Comparison of ENCODE assay signal across 20 cellular contexts in genomic region chr3:186502942-186503712, GRCh38. TPM values are rescaled to one million over a fixed set of nuclear protein-coding genes. Genes with fewer than 3 reads are reported as not detected.
DNase-seq lines count a peak whose midpoint lies in the region; ATAC-seq lines count a peak whose summit lies in the region.
"Had no signal": no experiment of that assay in that cellular context is flagged by ENCODE, and none has a peak within 500 bp of the region (broad histone marks: within the 10 kb centered on the region; RNA-seq: fewer than 3 reads in every experiment).

No MANE protein-coding gene starts in this region.

- CTCF ChIA-PET in CD4-positive, alpha-beta memory T cell (lab: Charles Lee; ENCODE audit: partially characterized antibody) = interaction anchor here (0.9 kb wide), 2 partner anchors 16 to 40 kb away, joined by 3 to 4 read pairs; no protein-coding TSS in a partner anchor
- CTCF ChIA-PET in naive thymus-derived CD4-positive, alpha-beta T cell (lab: Charles Lee) = interaction anchor here (0.8 kb wide), 1 partner anchor 13 kb away, joined by 4 read pairs; no protein-coding TSS in a partner anchor

- peaks cover 13% of the 10 kb centered on the region for H3K27me3 Mint-ChIP-seq in T-helper 1 cell treated with Interleukin-12 subunit alpha and Interleukin-12 subunit beta and Interleukin-4 antibody, amounts not matched to agents 30 μg/mL and 1 μg/mL, for 36 hours (ENCODE audit: low read depth)
- H3K27me3 Mint-ChIP-seq in CD4-positive, alpha-beta memory T cell = peaks cover 0 to 2% of the 10 kb centered on the region in 2 donors
- peaks cover 18% of the 10 kb centered on the region for H3K27me3 Mint-ChIP-seq in T-helper 17 cell
- H3K27me3 Mint-ChIP-seq in naive thymus-derived CD4-positive, alpha-beta T cell = peaks cover 0 to 3% (median 0%) of the 10 kb centered on the region in 5 donors

- DNase-seq in T-helper 1 cell (no peak), T-helper 17 cell (no peak), DMS53 treated with DMSO at 0.1 percent for 48 hours (lab: John Stamatoyannopoulos, UW; ENCODE audit: unreplicated experiment) (no peak)
- DNase-seq in CD4-positive, alpha-beta memory T cell = no peak
- DNase-seq in naive thymus-derived CD4-positive, alpha-beta T cell = no peak
- DNase-seq: 8988T; activated CD4-positive, CD25-positive, alpha-beta regulatory T cell; colonic mucosa; EL; kidney; midbrain; NCI-H146; pancreas; spleen; stomach had no signal

- H3K4me3 ChIP-seq in CD4-positive, alpha-beta memory T cell (ENCODE audit: low read length in 2 of 2) = no peak overlapping the region
- no peak overlapping the region for H3K4me3 ChIP-seq in naive thymus-derived CD4-positive, alpha-beta T cell (ENCODE audit: low read length)
- H3K4me3 ChIP-seq: colonic mucosa, K562, pancreas, SK-N-MC, stomach had no signal

- H3K36me3 Mint-ChIP-seq in T-helper 1 cell treated with Interleukin-12 subunit alpha and Interleukin-12 subunit beta and Interleukin-4 antibody, amounts not matched to agents 30 μg/mL and 1 μg/mL, for 36 hours (ENCODE audit: low read depth) = no peaks in the 10 kb centered on the region
- peaks cover 0 to 5% of the 10 kb centered on the region in 2 donors for H3K36me3 Mint-ChIP-seq in CD4-positive, alpha-beta memory T cell
- H3K36me3 Mint-ChIP-seq in T-helper 17 cell (ENCODE audit: low read depth) = peaks cover 5% of the 10 kb centered on the region
- peaks cover 0 to 5% (median 0%) of the 10 kb centered on the region in 5 donors for H3K36me3 Mint-ChIP-seq in naive thymus-derived CD4-positive, alpha-beta T cell

- H3K27me3 ChIP-seq in CD4-positive, alpha-beta memory T cell (ENCODE audit: insufficient read depth, low read length) = no peaks in the 10 kb centered on the region
- H3K27me3 ChIP-seq in naive thymus-derived CD4-positive, alpha-beta T cell (ENCODE audit: control insufficient read depth in 2 of 2, insufficient read depth in 2 of 2, low read length in 2 of 2) = no peaks in the 10 kb centered on the region
- H3K27me3 ChIP-seq: colonic mucosa, pancreas had no signal

- H3K27ac ChIP-seq in CD4-positive, alpha-beta memory T cell (ENCODE audit: low read depth, low read length) = no peak overlapping the region
- H3K27ac ChIP-seq in naive thymus-derived CD4-positive, alpha-beta T cell (ENCODE audit: low read depth, low read length) = no peak overlapping the region
- H3K27ac ChIP-seq: colonic mucosa, pancreas, SK-N-MC, spleen, stomach had no signal

- peaks cover 14% of the 10 kb centered on the region for H3K4me1 ChIP-seq in CD4-positive, alpha-beta memory T cell (ENCODE audit: insufficient read depth, low read length)
- no peaks in the 10 kb centered on the region for H3K4me1 ChIP-seq in naive thymus-derived CD4-positive, alpha-beta T cell (ENCODE audit: control insufficient read depth in 2 of 2, insufficient read depth in 2 of 2, low read length in 2 of 2)
- H3K4me1 ChIP-seq: colonic mucosa, pancreas had no signal

- H3K4me1 Mint-ChIP-seq in T-helper 1 cell treated with Interleukin-12 subunit alpha and Interleukin-12 subunit beta and Interleukin-4 antibody, amounts not matched to agents 30 μg/mL and 1 μg/mL, for 36 hours (ENCODE audit: low read depth) = peaks cover 8% of the 10 kb centered on the region
- H3K4me1 Mint-ChIP-seq in CD4-positive, alpha-beta memory T cell = peaks cover 7 to 11% (median 9%) of the 10 kb centered on the region in 4 donors
- H3K4me1 Mint-ChIP-seq in T-helper 17 cell = peaks cover 14% of the 10 kb centered on the region
- H3K4me1 Mint-ChIP-seq in naive thymus-derived CD4-positive, alpha-beta T cell = peaks cover 0 to 15% (median 8%) of the 10 kb centered on the region in 7 donors

- ATAC-seq in T-helper 17 cell (no peak), HG02884 (IDR thresholded peaks at IDR 0.05; ENCODE audit: unreplicated experiment) (no peak), GM19023 (IDR thresholded peaks at IDR 0.05; ENCODE audit: unreplicated experiment) (no peak)
- no peak for ATAC-seq in naive thymus-derived CD4-positive, alpha-beta T cell
- ATAC-seq: K562, pancreas had no signal

- no peaks in the 10 kb centered on the region for H3K9me3 ChIP-seq in CD4-positive, alpha-beta memory T cell (ENCODE audit: control insufficient read depth in 1 of 2, low read length in 2 of 2)
- H3K9me3 ChIP-seq in T-helper 17 cell (ENCODE audit: control insufficient read depth, low read length, poor library complexity, severe bottlenecking) = no peaks in the 10 kb centered on the region
- H3K9me3 ChIP-seq in naive thymus-derived CD4-positive, alpha-beta T cell (ENCODE audit: control insufficient read depth in 2 of 3, low read length in 3 of 3) = no peaks in the 10 kb centered on the region
- H3K9me3 ChIP-seq: colonic mucosa, pancreas had no signal

- no peaks in the 10 kb centered on the region for H3K36me3 ChIP-seq in CD4-positive, alpha-beta memory T cell (ENCODE audit: insufficient read depth, low read length)
- H3K36me3 ChIP-seq in naive thymus-derived CD4-positive, alpha-beta T cell (ENCODE audit: control insufficient read depth in 2 of 3, insufficient read depth in 3 of 3, low read length in 3 of 3) = no peaks in the 10 kb centered on the region
- H3K36me3 ChIP-seq: colonic mucosa, pancreas, spleen, stomach had no signal

- peak overlapping the region; percentile 9 for H3K4me3 Mint-ChIP-seq in T-helper 1 cell treated with Interleukin-12 subunit alpha and Interleukin-12 subunit beta and Interleukin-4 antibody, amounts not matched to agents 30 μg/mL and 1 μg/mL, for 36 hours
- peak overlapping the region; percentile 28 to 80 (median 64) for H3K4me3 Mint-ChIP-seq in CD4-positive, alpha-beta memory T cell
- peak overlapping the region; percentile 79 for H3K4me3 Mint-ChIP-seq in T-helper 17 cell
- peak overlapping the region in 6 of 10 donors; percentile 22 to 61 (median 31) for H3K4me3 Mint-ChIP-seq in naive thymus-derived CD4-positive, alpha-beta T cell

- POLR2A ChIA-PET in CD4-positive, alpha-beta memory T cell (lab: Charles Lee; ENCODE audit: partially characterized antibody) = no interaction called here
- POLR2A ChIA-PET in naive thymus-derived CD4-positive, alpha-beta T cell (lab: Charles Lee) = interaction anchor here (0.6 kb wide), 1 partner anchor 316 kb away, joined by 3 read pairs; no protein-coding TSS in a partner anchor

- intact Hi-C loops in CD4-positive, alpha-beta memory T cell (cut with micrococcal nuclease) = no loop called here
- intact Hi-C loops in naive thymus-derived CD4-positive, alpha-beta T cell (cut with micrococcal nuclease) = no loop called here

- H3K27ac Mint-ChIP-seq in T-helper 1 cell treated with Interleukin-12 subunit alpha and Interleukin-12 subunit beta and Interleukin-4 antibody, amounts not matched to agents 30 μg/mL and 1 μg/mL, for 36 hours = no peak overlapping the region
- H3K27ac Mint-ChIP-seq in CD4-positive, alpha-beta memory T cell = peak overlapping the region in 1 of 7 donors; percentile 76
- H3K27ac Mint-ChIP-seq in T-helper 17 cell = peak overlapping the region; percentile 29
- H3K27ac Mint-ChIP-seq in naive thymus-derived CD4-positive, alpha-beta T cell = peak overlapping the region in 2 of 9 donors; percentile 46 to 77

- H3K9me3 Mint-ChIP-seq in T-helper 1 cell treated with Interleukin-12 subunit alpha and Interleukin-12 subunit beta and Interleukin-4 antibody, amounts not matched to agents 30 μg/mL and 1 μg/mL, for 36 hours = peaks cover 4% of the 10 kb centered on the region
- peaks cover 0 to 8% (median 0%) of the 10 kb centered on the region in 8 donors for H3K9me3 Mint-ChIP-seq in CD4-positive, alpha-beta memory T cell
- H3K9me3 Mint-ChIP-seq in naive thymus-derived CD4-positive, alpha-beta T cell = peaks cover 0 to 12% (median 4%) of the 10 kb centered on the region in 11 donors

RNA-seq across cellular contexts. Expression of gene CRYGS, which starts 41.1 kb away (rescaled TPM):
- total RNA-seq in CD4-positive, alpha-beta memory T cell = 10 to 100 TPM; 12.1 to 12.6 TPM
- polyA plus RNA-seq in CD4-positive, alpha-beta memory T cell = 1 to 10 TPM in 1 of 2 donors, not detected in 1; 1.2 TPM
- 1 to 10 TPM; 2.7 to 4.3 TPM for total RNA-seq in T-helper 17 cell
- 10 to 100 TPM in 2 of 5 experiments, 1 to 10 TPM in 3; 3.1 to 13.9 (median 4.9) TPM for total RNA-seq in naive thymus-derived CD4-positive, alpha-beta T cell
- polyA plus RNA-seq in naive thymus-derived CD4-positive, alpha-beta T cell = under 1 TPM in 1 of 2 donors, not detected in 1; 0.26 TPM

Comparison
In these comparisons a context has a peak if more than half of its experiments do, and no peak if none do; other contexts are left out.
1. H3K4me3 Mint-ChIP-seq: peak in every context shown above with its lines; median percentile 79 in T-helper 17 cell; 64 in CD4-positive, alpha-beta memory T cell; 31 in naive thymus-derived CD4-positive, alpha-beta T cell; 9 in T-helper 1 cell treated with Interleukin-12 subunit alpha and Interleukin-12 subunit beta and Interleukin-4 antibody, amounts not matched to agents 30 μg/mL and 1 μg/mL, for 36 hours.